8 cellular contexts compared by ENCODE assay signal in genomic region chr6:75601608-75602163, GRCh38. TPM values are rescaled to one million over a fixed set of nuclear protein-coding genes. Genes with fewer than 3 reads are reported as not detected.
DNase-seq lines count a peak whose midpoint lies in the region; ATAC-seq and TF ChIP-seq lines count a peak whose summit lies in the region.

Gene SENP6, plus strand, starts transcription at chr6:75601880. Its CDS starts 645 bp downstream, at chr6:75602525.

- H3K79me2 ChIP-seq in OCI-LY3 (ENCODE audit: low read length): peaks cover 61% of the 10 kb centered on the region

- peak; percentile 78 for ATAC-seq in GM19397 (IDR thresholded peaks at IDR 0.05; ENCODE audit: unreplicated experiment)
- peak; percentile 40 for ATAC-seq in HG03558 (IDR thresholded peaks at IDR 0.05; ENCODE audit: extremely low read depth, unreplicated experiment)
- ATAC-seq in mucosa of descending colon: peak; percentile 93

- H4K20me1 ChIP-seq in OCI-LY3 (ENCODE audit: insufficient read depth, low read length): peaks cover 24% of the 10 kb centered on the region

- no peaks in the 10 kb centered on the region for H3K9me3 ChIP-seq in OCI-LY3 (ENCODE audit: insufficient read depth, low read length)
- H3K9me3 ChIP-seq in mucosa of descending colon: no peaks in the 10 kb centered on the region

- intact Hi-C loops in mucosa of descending colon (cut with DNase I, micrococcal nuclease): no loop called here

- peak within 1 kb of the TSS; percentile 88 for H3K9ac ChIP-seq in OCI-LY3 (ENCODE audit: low read length)

- H3K4me2 ChIP-seq in OCI-LY3 (ENCODE audit: low read length): peak within 1 kb of the TSS; percentile 85

- H3K4me1 ChIP-seq in OCI-LY3 (ENCODE audit: low read length) (peaks cover 28% of the 10 kb centered on the region), mucosa of descending colon (ENCODE audit: low read depth) (peaks cover 9% of the 10 kb centered on the region)

- H3K4me3 ChIP-seq in OCI-LY3 (ENCODE audit: low read length): peak within 1 kb of the TSS; percentile 97
- peak within 1 kb of the TSS; percentile 93 for H3K4me3 ChIP-seq in epithelial cell of esophagus (ENCODE audit: low read length)
- H3K4me3 ChIP-seq in mucosa of descending colon: peak within 1 kb of the TSS; percentile 87

- no peaks in the 10 kb centered on the region for H3K27me3 ChIP-seq in OCI-LY3 (ENCODE audit: low read depth, low read length)

- peak within 1 kb of the TSS; percentile 95 for H2AFZ ChIP-seq in OCI-LY3 (ENCODE audit: low read depth, low read length)

- peaks cover 6% of the 10 kb centered on the region for H3K36me3 ChIP-seq in OCI-LY3 (replicated peaks; ENCODE audit: low read depth, low read length)
- H3K36me3 ChIP-seq in mucosa of descending colon (ENCODE audit: low read depth): no peaks in the 10 kb centered on the region

- peak within 1 kb of the TSS; percentile 70 for H3K27ac ChIP-seq in OCI-LY3 (ENCODE audit: low read length)

- TF ChIP-seq CTCF in OCI-LY3 (IDR thresholded peaks at IDR 0.05; ENCODE audit: low read depth, low read length) (no peak), epithelial cell of esophagus (IDR thresholded peaks at IDR 0.05; ENCODE audit: insufficient read depth, low read depth, low read length, missing control alignments) (no peak), mucosa of descending colon (IDR thresholded peaks at IDR 0.05) (no peak)

- peak; percentile 45 for DNase-seq in CMK (ENCODE audit: low read depth)
- DNase-seq in activated T-cell treated with anti-CD3 and anti-CD28 coated beads for 24 hours (ENCODE audit: low read depth): peak; percentile 64
- DNase-seq in epithelial cell of esophagus (ENCODE audit: low read depth): peak; percentile 84
- peak; percentile 82 to 88 (median 88) for DNase-seq in mucosa of descending colon
- DNase-seq in stimulated activated CD8-positive, alpha-beta memory T cell treated with anti-CD3 and anti-CD28 coated beads, Interleukin-4, amount 100 ng/mL, for 1 hour (ENCODE audit: low read depth in 2 of 2, low spot score in 1 of 2): peak; percentile 34 to 52

RNA-seq across cellular contexts. Expression of gene SENP6, which starts in this region (rescaled TPM):
- 100 to 1,000 TPM in 1 of 3 donors, 10 to 100 TPM in 2; 72.2 to 117 (median 84.4) TPM for total RNA-seq in mucosa of descending colon

Comparison
In these comparisons a context has a peak if more than half of its experiments do, and no peak if none do; other contexts are left out.
1. Peak in every context shown above with its lines: DNase-seq, ATAC-seq, H3K4me3 ChIP-seq and H3K27ac ChIP-seq.
2. ATAC-seq: peak in every context shown above with its lines; median percentile 93 in mucosa of descending colon; 78 in GM19397; 40 in HG03558.